Comparison of ENCODE assay signal across 18 cellular contexts in the genomic region with DNA sequence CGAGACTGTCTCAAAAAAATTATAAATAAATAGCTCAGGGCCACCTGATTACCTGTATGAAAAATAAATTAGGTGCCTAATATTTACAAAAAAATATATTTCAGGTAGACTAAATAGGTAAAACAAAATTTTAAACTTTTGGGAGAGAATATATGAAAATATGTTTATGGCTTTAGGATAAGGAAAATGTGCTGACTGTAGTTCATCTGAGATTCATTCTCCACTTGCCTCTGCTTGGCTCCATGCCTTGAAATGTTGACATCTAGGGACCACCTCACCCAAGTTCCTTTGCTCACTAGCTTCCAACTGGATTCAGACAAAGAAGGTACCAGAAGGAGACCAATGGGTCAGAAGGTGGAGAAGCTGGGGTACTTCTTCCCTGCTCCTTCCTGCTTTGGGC.
"Had no signal": no experiment of that assay in that cellular context is flagged by ENCODE, and none has a peak within 500 bp of the region (broad histone marks: within the 10 kb centered on the region; RNA-seq: fewer than 3 reads in every experiment).

No MANE protein-coding gene starts in this region.

- H3K36me3 ChIP-seq: left ventricle myocardium inferior had no signal

- H3K9me3 ChIP-seq: left ventricle myocardium inferior had no signal

- DNase-seq: activated CD8-positive, alpha-beta memory T cell treated with anti-CD3 and anti-CD28 coated beads, Interleukin-2, amount 10 ng/mL, durations not matched to agents 7 days and 5 days; activated effector memory CD4-positive, alpha-beta T cell treated with Interleukin-2 at 50 U/mL for 16 hours; activated naive CD8-positive, alpha-beta T cell treated with anti-CD3 and anti-CD28 coated beads, Interleukin-2, amount 10 ng/mL, durations not matched to agents 7 days and 5 days; activated T-cell treated with anti-CD3 and anti-CD28 coated beads, Interleukin-2, amount 50 U/mL, for 1 hour; anterior cingulate cortex; cortex of kidney; effector memory CD4-positive, alpha-beta T cell; foreskin fibroblast; left ventricle myocardium inferior; nucleus accumbens; posterior cingulate gyrus; stimulated activated CD4-positive, alpha-beta T cell treated with anti-CD3 and anti-CD28 coated beads, Interleukin-2, amount 100 ng/mL, for 48 hours; stimulated activated naive CD4-positive, alpha-beta T cell; T-helper 9 cell had no signal

- H3K4me3 ChIP-seq: left ventricle myocardium inferior had no signal

- ATAC-seq: activated CD4-positive, CD25-positive, alpha-beta regulatory T cell treated with anti-CD3 and anti-CD28 coated beads, Interleukin-2, amount 50 U/mL, for 24 hours; activated CD8-positive, alpha-beta memory T cell treated with anti-CD3 and anti-CD28 coated beads, Interleukin-2, amount 10 ng/mL, durations not matched to agents 7 days and 5 days had no signal

- H3K4me3 Mint-ChIP-seq: activated CD8-positive, alpha-beta memory T cell treated with anti-CD3 and anti-CD28 coated beads, Interleukin-2, amount 10 ng/mL, durations not matched to agents 7 days and 5 days; activated naive CD8-positive, alpha-beta T cell treated with anti-CD3 and anti-CD28 coated beads, Interleukin-2, amount 10 ng/mL, durations not matched to agents 7 days and 5 days; memory B cell; nephron; type B pancreatic cell had no signal

- H3K27ac ChIP-seq: left ventricle myocardium inferior had no signal

- H3K36me3 Mint-ChIP-seq: memory B cell, type B pancreatic cell had no signal

- H3K9me3 Mint-ChIP-seq: activated naive CD8-positive, alpha-beta T cell treated with anti-CD3 and anti-CD28 coated beads, Interleukin-2, amount 10 ng/mL, durations not matched to agents 7 days and 5 days; memory B cell; nephron; type B pancreatic cell had no signal

- H3K27me3 Mint-ChIP-seq: activated CD8-positive, alpha-beta memory T cell treated with anti-CD3 and anti-CD28 coated beads, Interleukin-2, amount 10 ng/mL, durations not matched to agents 7 days and 5 days; activated naive CD8-positive, alpha-beta T cell treated with anti-CD3 and anti-CD28 coated beads, Interleukin-2, amount 10 ng/mL, durations not matched to agents 7 days and 5 days; memory B cell; type B pancreatic cell had no signal

- H3K27ac Mint-ChIP-seq: activated CD8-positive, alpha-beta memory T cell treated with anti-CD3 and anti-CD28 coated beads, Interleukin-2, amount 10 ng/mL, durations not matched to agents 7 days and 5 days; activated naive CD8-positive, alpha-beta T cell treated with anti-CD3 and anti-CD28 coated beads, Interleukin-2, amount 10 ng/mL, durations not matched to agents 7 days and 5 days; memory B cell; nephron; type B pancreatic cell had no signal
